ENCODE assay signal across 1 cellular context in genomic region chr17:50680543-50681259, GRCh38.
TF ChIP-seq lines count a peak whose summit lies in the region.

No MANE protein-coding gene starts in this region.

TF ChIP-seq in A549, 52 proteins besides CTCF, POLR2A, EP300 and RAD21:
- TF ChIP-seq MAFK (IDR thresholded peaks at IDR 0.05; ENCODE audit: partially characterized antibody) (peak; percentile 62), CEBPB (IDR thresholded peaks at IDR 0.05) (peak; percentile 22 to 46; a peak in 1 of 4 replicates)
